ENCODE assay signal across 8 cellular contexts in the genomic region with DNA sequence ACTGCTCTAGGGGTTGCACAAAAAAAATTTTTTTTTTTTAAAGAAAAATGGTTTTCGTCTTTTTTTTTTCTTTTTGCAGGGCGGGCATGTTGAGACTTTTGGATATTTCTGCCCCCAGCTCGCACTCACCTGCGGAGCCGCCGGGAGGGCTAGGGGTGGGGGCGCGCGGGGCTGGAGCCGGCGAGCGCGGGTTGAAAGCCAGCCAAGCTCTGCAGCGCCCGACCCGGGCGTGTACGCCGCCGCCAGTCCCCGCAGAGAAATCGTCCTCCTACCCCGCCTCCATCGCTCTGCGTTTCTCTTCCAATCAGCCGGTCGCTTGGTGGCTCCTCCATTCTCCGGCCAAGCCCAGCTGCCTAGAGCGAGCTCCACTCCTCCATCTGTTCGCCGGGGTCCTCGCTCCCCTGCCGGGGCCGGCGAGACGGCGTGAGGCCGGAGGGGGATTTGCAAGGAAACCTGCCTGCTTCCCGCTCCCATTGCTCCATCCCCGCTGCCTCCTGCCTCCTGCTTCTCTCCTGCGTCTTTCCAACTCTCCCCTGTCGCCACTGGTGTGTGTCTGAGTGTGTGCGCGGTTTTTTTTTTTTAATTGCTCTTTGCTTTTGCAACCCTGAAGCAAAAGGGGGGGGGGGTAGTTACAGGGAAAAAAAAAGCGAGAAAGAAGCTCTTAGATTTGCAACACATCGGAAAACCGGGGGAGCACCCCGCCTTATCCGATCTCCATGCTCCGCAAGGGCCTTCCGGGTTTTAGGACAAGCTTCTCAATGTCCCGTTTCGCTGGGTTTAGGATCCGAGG. TPM values are rescaled to one million over a fixed set of nuclear protein-coding genes. Genes with fewer than 3 reads are reported as not detected.
DNase-seq lines count a peak whose midpoint lies in the region; ATAC-seq and TF ChIP-seq lines count a peak whose summit lies in the region.

No MANE protein-coding gene starts in this region.

- peak overlapping the region; percentile 79 for H3K4me3 ChIP-seq in HEK293 (ENCODE audit: low read depth, low read length)

- peak overlapping the region; percentile 91 for H3K27ac Mint-ChIP-seq in activated CD4-positive, alpha-beta T cell treated with anti-CD3 and anti-CD28 coated beads, Interleukin-2, amount 10 ng/mL, durations not matched to agents 24 days and 14 days
- peak overlapping the region; percentile 97 for H3K27ac Mint-ChIP-seq in dendritic cell treated with granulocyte-macrophage colony-stimulating factor and Interleukin-4, amounts not matched to agents 40 ng/mL and 50 ng/mL, for 4 days

- CTCF ChIA-PET in HEK293 (lab: Yijun Ruan, JAX), result interaction anchor here (0.9 to 2.1 kb wide), 13 partner anchors 10 to 238 kb away, joined by 3 to 11 read pairs (median 4); partner anchors contain the start of gene TMUB2

- peaks cover 28% of the 10 kb centered on the region for H3K4me1 Mint-ChIP-seq in activated CD4-positive, alpha-beta T cell treated with anti-CD3 and anti-CD28 coated beads, Interleukin-2, amount 10 ng/mL, durations not matched to agents 24 days and 14 days
- peaks cover 41% of the 10 kb centered on the region for H3K4me1 Mint-ChIP-seq in dendritic cell treated with granulocyte-macrophage colony-stimulating factor and Interleukin-4, amounts not matched to agents 40 ng/mL and 50 ng/mL, for 4 days (ENCODE audit: low read depth)

- H3K36me3 Mint-ChIP-seq in activated CD4-positive, alpha-beta T cell treated with anti-CD3 and anti-CD28 coated beads, Interleukin-2, amount 10 ng/mL, durations not matched to agents 24 days and 14 days (ENCODE audit: low read depth), result peaks cover 18% of the 10 kb centered on the region
- H3K36me3 Mint-ChIP-seq in dendritic cell treated with granulocyte-macrophage colony-stimulating factor and Interleukin-4, amounts not matched to agents 40 ng/mL and 50 ng/mL, for 4 days (ENCODE audit: low read depth), result peaks cover 27% of the 10 kb centered on the region

- no peaks in the 10 kb centered on the region for H3K9me3 Mint-ChIP-seq in activated CD4-positive, alpha-beta T cell treated with anti-CD3 and anti-CD28 coated beads, Interleukin-2, amount 10 ng/mL, durations not matched to agents 24 days and 14 days
- no peaks in the 10 kb centered on the region for H3K9me3 Mint-ChIP-seq in dendritic cell treated with granulocyte-macrophage colony-stimulating factor and Interleukin-4, amounts not matched to agents 40 ng/mL and 50 ng/mL, for 4 days

- intact Hi-C loops in activated CD4-positive, alpha-beta T cell treated with anti-CD3 and anti-CD28 coated beads, Interleukin-2, amount 10 ng/mL, durations not matched to agents 24 days and 14 days (cut with micrococcal nuclease), result loop anchor here (1.0 kb wide), 1 partner anchor 105 kb away; no protein-coding TSS in a partner anchor
- intact Hi-C loops in dendritic cell treated with granulocyte-macrophage colony-stimulating factor and Interleukin-4, amounts not matched to agents 40 ng/mL and 50 ng/mL, for 4 days (cut with micrococcal nuclease), result loop anchor here (2.0 to 5.0 kb wide), 2 partner anchors 56 to 104 kb away; partner anchors contain the start of gene SLC25A39

- ATAC-seq in left lobe of liver (peak; percentile 49), GM21367 (IDR thresholded peaks at IDR 0.05; ENCODE audit: unreplicated experiment) (no peak)

- peaks cover 0 to 12% of the 10 kb centered on the region in 2 experiments; a peak in 2 of 3 replicates for H3K36me3 ChIP-seq in HEK293 (ENCODE audit: control insufficient read depth in 2 of 2, insufficient read depth in 1 of 2, low read length in 2 of 2)

- TF ChIP-seq CTCF in HEK293 (tag by site-specific recombination; IDR thresholded peaks at IDR 0.05), result peak; percentile 67

- H3K27me3 Mint-ChIP-seq in activated CD4-positive, alpha-beta T cell treated with anti-CD3 and anti-CD28 coated beads, Interleukin-2, amount 10 ng/mL, durations not matched to agents 24 days and 14 days, result peaks cover 2% of the 10 kb centered on the region
- peaks cover 12% of the 10 kb centered on the region for H3K27me3 Mint-ChIP-seq in dendritic cell treated with granulocyte-macrophage colony-stimulating factor and Interleukin-4, amounts not matched to agents 40 ng/mL and 50 ng/mL, for 4 days

- peak overlapping the region; percentile 100; the same call in 1 of the 2 replicates for H3K27ac ChIP-seq in HEK293 (ENCODE audit: extremely low read depth, low read depth, low read length)

- no peaks in the 10 kb centered on the region for H3K9me3 ChIP-seq in HEK293 (ENCODE audit: control insufficient read depth, insufficient read depth, low read depth, low read length)

- DNase-seq in Ammon's horn (ENCODE audit: low spot score) (peak; percentile 85), NCI-H524 treated with DMSO at 0.1 percent for 48 hours (lab: John Stamatoyannopoulos, UW) (peak; percentile 27), left lobe of liver (ENCODE audit: low spot score) (peak; percentile 86)
- DNase-seq in activated CD4-positive, alpha-beta T cell treated with anti-CD3 and anti-CD28 coated beads, Interleukin-2, amount 10 ng/mL, durations not matched to agents 24 days and 14 days, result peak; percentile 91
- peak; percentile 60 for DNase-seq in stimulated activated CD4-positive, alpha-beta T cell treated with anti-CD3 and anti-CD28 coated beads, Interleukin-4, amount 100 ng/mL, for 1 hour

- peak overlapping the region; percentile 94 for H3K4me3 Mint-ChIP-seq in activated CD4-positive, alpha-beta T cell treated with anti-CD3 and anti-CD28 coated beads, Interleukin-2, amount 10 ng/mL, durations not matched to agents 24 days and 14 days
- peak overlapping the region; percentile 99 for H3K4me3 Mint-ChIP-seq in dendritic cell treated with granulocyte-macrophage colony-stimulating factor and Interleukin-4, amounts not matched to agents 40 ng/mL and 50 ng/mL, for 4 days

- POLR2A ChIA-PET in HEK293 (lab: Yijun Ruan, JAX), result interaction anchor here (0.6 to 3.4 kb wide), 32 partner anchors 9 to 487 kb away, joined by 3 to 38 read pairs (median 5); partner anchors contain the start of genes ATXN7L3, FAM171A2, FZD2 and RUNDC3A

- H3K4me1 ChIP-seq in HEK293 (ENCODE audit: control insufficient read depth, insufficient read depth, low read length), result peaks cover 11% of the 10 kb centered on the region

TF ChIP-seq in HEK293, 187 proteins besides CTCF, POLR2A, EP300 and RAD21 (continues in another document):
- TF ChIP-seq ZBTB48 (tag by site-specific recombination; IDR thresholded peaks at IDR 0.05), result no peak; the same call in 1 of the 2 replicates
- TF ChIP-seq SP3 (tag by site-specific recombination; IDR thresholded peaks at IDR 0.05), result peak; percentile 63
- peak; percentile 80 for TF ChIP-seq SP2 (tag by site-specific recombination; IDR thresholded peaks at IDR 0.05)
- TF ChIP-seq ZEB2 (tag by site-specific recombination; IDR thresholded peaks at IDR 0.05), result peak; percentile 90
- TF ChIP-seq ZNF248 (tag by site-specific recombination; IDR thresholded peaks at IDR 0.05), result no peak
- TF ChIP-seq ZNF366 (tag by site-specific recombination; conservative IDR thresholded peaks at IDR 0.05), result peak; percentile 53; the same call in 1 of the 2 replicates
- peak; percentile 42; the same call in 1 of the 2 replicates for TF ChIP-seq ZNF2 (tag by site-specific recombination; IDR thresholded peaks at IDR 0.05)
- no peak for TF ChIP-seq BCL11A (tag by site-specific recombination; IDR thresholded peaks at IDR 0.05; ENCODE audit: low read depth)
- no peak for TF ChIP-seq ZNF548 (tag by site-specific recombination; IDR thresholded peaks at IDR 0.05)
- TF ChIP-seq ZNF266 (tag by site-specific recombination; IDR thresholded peaks at IDR 0.05; ENCODE audit: low read depth), result no peak
- TF ChIP-seq BCL11B (tag by site-specific recombination; IDR thresholded peaks at IDR 0.05; ENCODE audit: low read depth), result peak; percentile 49; the same call in 1 of the 2 replicates
- peak; percentile 73; the same call in 1 of the 2 replicates for TF ChIP-seq ZNF394 (tag by site-specific recombination; IDR thresholded peaks at IDR 0.05; ENCODE audit: borderline replicate concordance)
- TF ChIP-seq ZNF311 (tag by site-specific recombination; IDR thresholded peaks at IDR 0.05; ENCODE audit: borderline replicate concordance), result no peak
- peak; percentile 50 for TF ChIP-seq ZBTB17 (tag by site-specific recombination; IDR thresholded peaks at IDR 0.05)
- TF ChIP-seq ZNF664 (tag by site-specific recombination; IDR thresholded peaks at IDR 0.05), result no peak
- TF ChIP-seq ZNF529 (tag by site-specific recombination; IDR thresholded peaks at IDR 0.05; ENCODE audit: insufficient replicate concordance), result no peak
- TF ChIP-seq YY1 (tag by site-specific recombination; IDR thresholded peaks at IDR 0.05), result peak; percentile 33; the same call in 1 of the 2 replicates
- peak; percentile 95 for TF ChIP-seq ZNF184 (tag by site-specific recombination; IDR thresholded peaks at IDR 0.05)
- TF ChIP-seq EGR2 (tag by site-specific recombination; IDR thresholded peaks at IDR 0.05; ENCODE audit: low read depth), result peak; percentile 34; the same call in 1 of the 2 replicates

RNA-seq across cellular contexts. Expression of gene UBTF, which starts 1.8 kb away (rescaled TPM):
- 193 and 195 TPM in 2 replicates for total RNA-seq in activated CD4-positive, alpha-beta T cell treated with anti-CD3 and anti-CD28 coated beads, Interleukin-2, amount 10 ng/mL, durations not matched to agents 24 days and 14 days
- total RNA-seq in left lobe of liver, result 34.3 TPM

RNA-seq across cellular contexts. Expression of gene ATXN7L3, which starts 21.6 kb away (rescaled TPM):
- total RNA-seq in activated CD4-positive, alpha-beta T cell treated with anti-CD3 and anti-CD28 coated beads, Interleukin-2, amount 10 ng/mL, durations not matched to agents 24 days and 14 days, result 105 and 118 TPM in 2 replicates
- 26.6 TPM for total RNA-seq in left lobe of liver

RNA-seq across cellular contexts. Expression of gene TMUB2, which starts 34.5 kb away (rescaled TPM):
- 16.1 and 19.0 TPM in 2 replicates for total RNA-seq in activated CD4-positive, alpha-beta T cell treated with anti-CD3 and anti-CD28 coated beads, Interleukin-2, amount 10 ng/mL, durations not matched to agents 24 days and 14 days
- 14.3 TPM for total RNA-seq in left lobe of liver

RNA-seq across cellular contexts. Expression of gene SLC4A1, which starts 46.7 kb away (rescaled TPM):
- not detected in 2 replicates for total RNA-seq in activated CD4-positive, alpha-beta T cell treated with anti-CD3 and anti-CD28 coated beads, Interleukin-2, amount 10 ng/mL, durations not matched to agents 24 days and 14 days
- 1.8 TPM for total RNA-seq in left lobe of liver

RNA-seq across cellular contexts. Expression of gene ASB16, which starts 50.8 kb away (rescaled TPM):
- 0.09 and 0.78 TPM in 2 replicates for total RNA-seq in activated CD4-positive, alpha-beta T cell treated with anti-CD3 and anti-CD28 coated beads, Interleukin-2, amount 10 ng/mL, durations not matched to agents 24 days and 14 days
- total RNA-seq in left lobe of liver, result not detected

Comparison
In these comparisons a context has a peak if more than half of its experiments do, and no peak if none do; other contexts are left out.
1. DNase-seq: peak in every context shown above with its lines; median percentile 91 in activated CD4-positive, alpha-beta T cell treated with anti-CD3 and anti-CD28 coated beads, Interleukin-2, amount 10 ng/mL, durations not matched to agents 24 days and 14 days; 86 in left lobe of liver; 85 in Ammon's horn; 60 in stimulated activated CD4-positive, alpha-beta T cell treated with anti-CD3 and anti-CD28 coated beads, Interleukin-4, amount 100 ng/mL, for 1 hour; 27 in NCI-H524 treated with DMSO at 0.1 percent for 48 hours.